Comparison of ENCODE assay signal across 8 cellular contexts in genomic region chr3:69212411-69213160, GRCh38.
DNase-seq lines count a peak whose midpoint lies in the region; ATAC-seq and TF ChIP-seq lines count a peak whose summit lies in the region.

No MANE protein-coding gene starts in this region.

- ATAC-seq in activated T-cell treated with anti-CD3 and anti-CD28 coated beads, Interleukin-2, amount 50 U/mL, for 72 hours (replicated peaks in 1 of 2) = peak; percentile 91 to 94
- ATAC-seq in HG03378 (IDR thresholded peaks at IDR 0.05; ENCODE audit: unreplicated experiment) (peak; percentile 86), right lobe of liver (peak; percentile 68 to 87 (median 71))
- peak; percentile 88 for ATAC-seq in activated CD8-positive, alpha-beta T cell treated with anti-CD3 and anti-CD28 coated beads for 36 hours

- no peak overlapping the region for H3K4me3 ChIP-seq in right lobe of liver

- no peaks in the 10 kb centered on the region for H3K9me3 Mint-ChIP-seq in activated T-cell treated with anti-CD3 and anti-CD28 coated beads, Interleukin-2, amount 50 U/mL, for 72 hours
- peaks cover 3% of the 10 kb centered on the region for H3K9me3 Mint-ChIP-seq in activated CD8-positive, alpha-beta T cell treated with anti-CD3 and anti-CD28 coated beads for 36 hours

- peak overlapping the region; percentile 34 to 44 (median 36) for H3K27ac ChIP-seq in right lobe of liver

- POLR2A ChIA-PET in activated CD8-positive, alpha-beta T cell treated with anti-CD3 and anti-CD28 coated beads for 36 hours (lab: Charles Lee) = interaction anchor here (0.7 to 2.1 kb wide), 6 partner anchors 9 to 230 kb away, joined by 3 to 9 read pairs (median 4); no protein-coding TSS in a partner anchor

- H3K27me3 ChIP-seq in right lobe of liver = no peaks in the 10 kb centered on the region

- H3K4me1 Mint-ChIP-seq in activated T-cell treated with anti-CD3 and anti-CD28 coated beads, Interleukin-2, amount 50 U/mL, for 72 hours (ENCODE audit: low read depth) = peaks cover 57% of the 10 kb centered on the region
- H3K4me1 Mint-ChIP-seq in activated CD8-positive, alpha-beta T cell treated with anti-CD3 and anti-CD28 coated beads for 36 hours (ENCODE audit: low read depth) = peaks cover 48% of the 10 kb centered on the region

- 46% methylated on average over 3 of the region's 3 CpGs for WGBS in right lobe of liver (ENCODE audit: insufficient coverage, low coverage, low lambda C conversion rate, missing lambda C conversion rate)

- no peaks in the 10 kb centered on the region for H3K27me3 Mint-ChIP-seq in activated T-cell treated with anti-CD3 and anti-CD28 coated beads, Interleukin-2, amount 50 U/mL, for 72 hours (ENCODE audit: low read depth)
- no peaks in the 10 kb centered on the region for H3K27me3 Mint-ChIP-seq in activated CD8-positive, alpha-beta T cell treated with anti-CD3 and anti-CD28 coated beads for 36 hours

- CTCF ChIA-PET in activated CD8-positive, alpha-beta T cell treated with anti-CD3 and anti-CD28 coated beads for 36 hours (lab: Charles Lee) = interaction anchor here (0.9 to 8.8 kb wide), 9 partner anchors 9 to 94 kb away, joined by 3 to 56 read pairs (median 3); no protein-coding TSS in a partner anchor

- H3K27ac Mint-ChIP-seq in activated T-cell treated with anti-CD3 and anti-CD28 coated beads, Interleukin-2, amount 50 U/mL, for 72 hours = peak overlapping the region; percentile 94
- H3K27ac Mint-ChIP-seq in activated CD8-positive, alpha-beta T cell treated with anti-CD3 and anti-CD28 coated beads for 36 hours = peak overlapping the region; percentile 65

- H3K4me3 Mint-ChIP-seq in activated T-cell treated with anti-CD3 and anti-CD28 coated beads, Interleukin-2, amount 50 U/mL, for 72 hours = peak overlapping the region; percentile 31 to 83
- H3K4me3 Mint-ChIP-seq in activated CD8-positive, alpha-beta T cell treated with anti-CD3 and anti-CD28 coated beads for 36 hours = no peak overlapping the region

- no peak for TF ChIP-seq POLR2A in right lobe of liver (IDR thresholded peaks at IDR 0.05)

- no peaks in the 10 kb centered on the region for H3K36me3 ChIP-seq in right lobe of liver

- H3K36me3 Mint-ChIP-seq in activated T-cell treated with anti-CD3 and anti-CD28 coated beads, Interleukin-2, amount 50 U/mL, for 72 hours (ENCODE audit: insufficient read depth in 2 of 2) = peaks cover 2 to 5% of the 10 kb centered on the region in 2 donors
- peaks cover 6% of the 10 kb centered on the region for H3K36me3 Mint-ChIP-seq in activated CD8-positive, alpha-beta T cell treated with anti-CD3 and anti-CD28 coated beads for 36 hours (ENCODE audit: low read depth)

- peaks cover 0 to 27% (median 6%) of the 10 kb centered on the region in 4 donors for H3K4me1 ChIP-seq in right lobe of liver

- DNase-seq in activated T-cell treated with anti-CD3 and anti-CD28 coated beads, Interleukin-2, amount 50 U/mL, for 72 hours = no peak
- no peak for DNase-seq in activated T-cell treated with anti-CD3 and anti-CD28 coated beads, Interleukin-2, amount 50 U/mL, for 1 hour
- DNase-seq in activated CD8-positive, alpha-beta T cell treated with anti-CD3 and anti-CD28 coated beads for 36 hours = no peak
- no peak for DNase-seq in right lobe of liver
- DNase-seq in germinal center (ENCODE audit: low spot score) = no peak
- no peak for DNase-seq in stimulated activated CD4-positive, alpha-beta T cell treated with anti-CD3 and anti-CD28 coated beads, Interleukin-15, amount 100 ng/mL, for 24 hours
- DNase-seq in activated CD4-positive, alpha-beta T cell treated with anti-CD3 and anti-CD28 coated beads for 48 hours = no peak

- H3K9me3 ChIP-seq in right lobe of liver = no peaks in the 10 kb centered on the region

- intact Hi-C loops in activated CD8-positive, alpha-beta T cell treated with anti-CD3 and anti-CD28 coated beads for 36 hours (cut with micrococcal nuclease) = no loop called here
- intact Hi-C loops in right lobe of liver (cut with DNase I) = no loop called here

- no peak for TF ChIP-seq CTCF in activated CD8-positive, alpha-beta T cell treated with anti-CD3 and anti-CD28 coated beads for 36 hours (IDR thresholded peaks at IDR 0.05)
- TF ChIP-seq CTCF in right lobe of liver (IDR thresholded peaks at IDR 0.05) = no peak
